ENCODE assay signal across 9 cellular contexts in genomic region chr7:101169838-101170531, GRCh38. TPM values are rescaled to one million over a fixed set of nuclear protein-coding genes. Genes with fewer than 3 reads are reported as not detected.
DNase-seq lines count a peak whose midpoint lies in the region; ATAC-seq, FAIRE-seq and TF ChIP-seq lines count a peak whose summit lies in the region.
"Had no signal": no experiment of that assay in that cellular context is flagged by ENCODE, and none has a peak within 500 bp of the region (broad histone marks: within the 10 kb centered on the region; RNA-seq: fewer than 3 reads in every experiment).

No MANE protein-coding gene starts in this region.

- peak overlapping the region; percentile 75 for H3K27ac Mint-ChIP-seq in glutamatergic neuron (ENCODE audit: unreplicated experiment)

- H3K27me3 Mint-ChIP-seq in glutamatergic neuron (ENCODE audit: unreplicated experiment): peaks cover 63% of the 10 kb centered on the region

- H3K9me3 Mint-ChIP-seq in glutamatergic neuron (ENCODE audit: unreplicated experiment): peaks cover 15% of the 10 kb centered on the region

- H3K27me3 ChIP-seq in HUES6 (ENCODE audit: control insufficient read depth, insufficient read depth, low read length) (peaks cover 93% of the 10 kb centered on the region), parathyroid adenoma (ENCODE audit: control insufficient read depth, insufficient read depth, low read length) (peaks cover 34% of the 10 kb centered on the region)

- peak; percentile 97 for FAIRE-seq in urothelium cell line (lab: Jason Lieb, UNC)

- H3K27ac ChIP-seq in HUES6 (ENCODE audit: low read depth, low read length) (no peak overlapping the region), SK-N-MC (no peak overlapping the region), parathyroid adenoma (no peak overlapping the region)

- no peak overlapping the region for H3K4me2 ChIP-seq in parathyroid adenoma (ENCODE audit: low read length)

- H3K9ac ChIP-seq in HUES6 (ENCODE audit: low read length) (peak overlapping the region; percentile 42), SK-N-MC (ENCODE audit: insufficient read length) (no peak overlapping the region), parathyroid adenoma (no peak overlapping the region)

- H3K4me1 ChIP-seq in HUES6 (ENCODE audit: control insufficient read depth, insufficient read depth, low read length): peaks cover 59% of the 10 kb centered on the region
- H3K4me1 ChIP-seq in parathyroid adenoma: peaks cover 18% of the 10 kb centered on the region

- H3K4me1 Mint-ChIP-seq in glutamatergic neuron (ENCODE audit: low read depth, unreplicated experiment): peaks cover 34% of the 10 kb centered on the region

- H3K9me3 ChIP-seq in HUES6 (ENCODE audit: control insufficient read depth, insufficient read depth, low read depth, low read length) (no peaks in the 10 kb centered on the region), SK-N-MC (ENCODE audit: low read depth, low read length) (no peaks in the 10 kb centered on the region), parathyroid adenoma (ENCODE audit: control insufficient read depth, low read length) (no peaks in the 10 kb centered on the region)

- TF ChIP-seq CTCF in glutamatergic neuron (IDR thresholded peaks at IDR 0.05; ENCODE audit: partially characterized antibody, unreplicated experiment) (peak; percentile 88), parathyroid adenoma (IDR thresholded peaks at IDR 0.05) (peak; percentile 91)

- peaks cover 1% of the 10 kb centered on the region for H3K36me3 Mint-ChIP-seq in glutamatergic neuron (ENCODE audit: unreplicated experiment)

- H3K4me3 Mint-ChIP-seq in glutamatergic neuron (ENCODE audit: unreplicated experiment): peak overlapping the region; percentile 55

- no peaks in the 10 kb centered on the region for H3K79me2 ChIP-seq in parathyroid adenoma

- no peak for ATAC-seq in GM19023 (IDR thresholded peaks at IDR 0.05; ENCODE audit: unreplicated experiment)

- DNase-seq in DMS53 (lab: John Stamatoyannopoulos, UW): peak; percentile 84
- DNase-seq in SK-N-MC (ENCODE audit: low read depth, low spot score): no peak
- DNase-seq in activated gamma-delta T cell treated with anti-CD3 and anti-CD28 coated beads, Interleukin-2, amount 50 U/mL, for 16 hours (ENCODE audit: low read depth): peak; percentile 70
- peak; percentile 91 for DNase-seq in glutamatergic neuron
- peak; percentile 87 for DNase-seq in urothelium cell line (ENCODE audit: low spot score)

- H3K4me3 ChIP-seq in HUES6 (ENCODE audit: low read depth, low read length) (peak overlapping the region; percentile 54), SK-N-MC (peak overlapping the region; percentile 40; the same call in 1 of the 2 replicates), parathyroid adenoma (ENCODE audit: low read depth, low read length) (no peak overlapping the region)

- no peak overlapping the region for H2AFZ ChIP-seq in parathyroid adenoma

- H3K36me3 ChIP-seq in HUES6 (ENCODE audit: control insufficient read depth, insufficient read depth, low read length): no peaks in the 10 kb centered on the region
- no peaks in the 10 kb centered on the region for H3K36me3 ChIP-seq in SK-N-MC (ENCODE audit: insufficient read depth, low read length)
- no peaks in the 10 kb centered on the region for H3K36me3 ChIP-seq in parathyroid adenoma (ENCODE audit: control insufficient read depth, insufficient read depth, low read length)

RNA-seq across cellular contexts. Expression of gene VGF, which starts 4.6 kb away (rescaled TPM):
- 8.4 TPM for total RNA-seq in glutamatergic neuron (ENCODE audit: unreplicated experiment)
- total RNA-seq: dermis microvascular lymphatic vessel endothelial cell had no signal

RNA-seq across cellular contexts. Expression of gene NAT16, which starts 10.1 kb away (rescaled TPM):
- 2.4 TPM for total RNA-seq in glutamatergic neuron (ENCODE audit: unreplicated experiment)
- total RNA-seq: dermis microvascular lymphatic vessel endothelial cell had no signal

RNA-seq across cellular contexts. Expression of gene AP1S1, which starts 15.7 kb away (rescaled TPM):
- 50.4 TPM for total RNA-seq in glutamatergic neuron (ENCODE audit: unreplicated experiment)

RNA-seq across cellular contexts. Expression of gene MOGAT3, which starts 30.9 kb away (rescaled TPM):
- total RNA-seq in glutamatergic neuron (ENCODE audit: unreplicated experiment): not detected
- total RNA-seq: dermis microvascular lymphatic vessel endothelial cell had no signal

RNA-seq across cellular contexts. Expression of gene SERPINE1, which starts 43.1 kb away (rescaled TPM):
- not detected for total RNA-seq in glutamatergic neuron (ENCODE audit: unreplicated experiment)
